Comparison of ENCODE assay signal across 21 cellular contexts in the genomic region with DNA sequence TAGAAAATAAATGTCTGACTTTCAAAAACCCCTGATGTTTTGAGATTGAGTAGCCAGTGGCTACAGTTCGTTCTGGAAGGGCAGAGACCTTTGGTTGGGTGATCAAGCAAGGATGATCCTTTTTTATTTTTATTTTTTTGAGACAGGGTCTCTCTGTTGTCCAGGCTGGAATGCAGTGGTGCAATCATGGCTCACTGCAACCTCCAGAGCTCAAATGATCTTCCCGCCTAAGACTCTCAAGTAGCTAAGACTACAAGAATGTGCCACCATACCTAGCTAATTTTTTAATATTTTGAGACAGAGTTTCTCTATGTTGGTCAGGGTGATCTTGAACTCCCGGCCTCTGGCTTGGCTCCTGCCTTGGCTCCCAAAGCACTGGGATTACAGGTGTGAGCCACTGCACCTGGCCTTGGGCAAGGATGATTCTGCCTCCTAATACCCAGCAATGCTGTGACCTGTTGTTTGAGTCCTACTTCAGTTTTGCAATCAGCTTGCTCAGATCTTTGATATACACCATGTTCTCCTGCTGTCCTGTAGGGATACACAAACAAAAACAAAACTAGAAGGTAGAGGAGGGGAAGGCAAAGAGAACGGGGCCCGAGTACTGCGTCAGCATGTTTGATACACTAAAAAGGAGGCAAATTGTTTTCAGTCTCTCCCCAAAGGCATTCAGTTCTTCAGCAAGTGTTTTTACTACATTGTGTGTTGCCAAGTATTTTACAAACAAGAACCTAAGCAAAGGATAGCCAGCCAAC. TPM values are rescaled to one million over a fixed set of nuclear protein-coding genes. Genes with fewer than 3 reads are reported as not detected.
"Had no signal": no experiment of that assay in that cellular context is flagged by ENCODE, and none has a peak within 500 bp of the region (broad histone marks: within the 10 kb centered on the region; RNA-seq: fewer than 3 reads in every experiment).

No MANE protein-coding gene starts in this region.

- H3K79me2 ChIP-seq: hepatocyte had no signal

- H3K36me3 Mint-ChIP-seq: memory B cell; natural killer cell treated with Interleukin-12 subunit alpha and Interleukin-12 subunit beta and Interleukin-15 and Interleukin-18, amount 100 ng/mL, for 72 hours had no signal

- H3K9me3 ChIP-seq: adrenal gland, breast epithelium, colonic mucosa, SK-N-SH, thoracic aorta, upper lobe of left lung had no signal

- H3K36me3 ChIP-seq: adrenal gland, breast epithelium, colonic mucosa, thoracic aorta, upper lobe of left lung had no signal

- H3K4me3 Mint-ChIP-seq: activated CD4-positive, alpha-beta memory T cell treated with anti-CD3 and anti-CD28 coated beads, Interleukin-2, amount 10 ng/mL, durations not matched to agents 7 days and 5 days; activated CD4-positive, alpha-beta T cell treated with anti-CD3 and anti-CD28 coated beads, Interleukin-2, amount 10 ng/mL, durations not matched to agents 24 days and 14 days; activated CD8-positive, alpha-beta memory T cell treated with anti-CD3 and anti-CD28 coated beads, Interleukin-2, amount 10 ng/mL, durations not matched to agents 7 days and 5 days; activated naive CD8-positive, alpha-beta T cell; memory B cell; natural killer cell treated with Interleukin-12 subunit alpha and Interleukin-12 subunit beta and Interleukin-15 and Interleukin-18, amount 100 ng/mL, for 72 hours had no signal

- H2AFZ ChIP-seq: hepatocyte had no signal

- H3K9ac ChIP-seq: SK-N-SH had no signal

- H3K27me3 ChIP-seq: adrenal gland, breast epithelium, colonic mucosa, hepatocyte, spleen, upper lobe of left lung had no signal

- H3K27ac ChIP-seq: adrenal gland, colonic mucosa, hepatocyte, spleen, thoracic aorta, upper lobe of left lung had no signal

- H3K27ac Mint-ChIP-seq: activated CD4-positive, alpha-beta memory T cell treated with anti-CD3 and anti-CD28 coated beads, Interleukin-2, amount 10 ng/mL, durations not matched to agents 7 days and 5 days; activated CD4-positive, alpha-beta T cell treated with anti-CD3 and anti-CD28 coated beads, Interleukin-2, amount 10 ng/mL, durations not matched to agents 24 days and 14 days; activated CD8-positive, alpha-beta memory T cell treated with anti-CD3 and anti-CD28 coated beads, Interleukin-2, amount 10 ng/mL, durations not matched to agents 7 days and 5 days; activated naive CD8-positive, alpha-beta T cell; memory B cell; natural killer cell treated with Interleukin-12 subunit alpha and Interleukin-12 subunit beta and Interleukin-15 and Interleukin-18, amount 100 ng/mL, for 72 hours had no signal

- H3K27me3 Mint-ChIP-seq: activated CD4-positive, alpha-beta memory T cell treated with anti-CD3 and anti-CD28 coated beads, Interleukin-2, amount 10 ng/mL, durations not matched to agents 7 days and 5 days; activated CD4-positive, alpha-beta T cell treated with anti-CD3 and anti-CD28 coated beads, Interleukin-2, amount 10 ng/mL, durations not matched to agents 24 days and 14 days; activated CD8-positive, alpha-beta memory T cell treated with anti-CD3 and anti-CD28 coated beads, Interleukin-2, amount 10 ng/mL, durations not matched to agents 7 days and 5 days; activated naive CD8-positive, alpha-beta T cell; memory B cell had no signal

- DNase-seq: activated CD4-positive, alpha-beta memory T cell treated with anti-CD3 and anti-CD28 coated beads, Interleukin-2, amount 10 ng/mL, durations not matched to agents 7 days and 5 days; activated CD4-positive, alpha-beta T cell treated with anti-CD3 and anti-CD28 coated beads, Interleukin-2, amount 10 ng/mL, durations not matched to agents 24 days and 14 days; activated CD8-positive, alpha-beta memory T cell treated with anti-CD3 and anti-CD28 coated beads, Interleukin-2, amount 10 ng/mL, durations not matched to agents 7 days and 5 days; activated naive CD4-positive, alpha-beta T cell; adrenal gland; colonic mucosa; kidney glomerular epithelial cell; posterior cingulate gyrus; SK-N-SH; spleen; stimulated activated CD4-positive, alpha-beta T cell treated with anti-CD3 and anti-CD28 coated beads, Interleukin-4, amount 100 ng/mL, for 24 hours; stimulated activated naive CD4-positive, alpha-beta T cell treated with Interleukin-2 at 50 U/mL for 16 hours; upper lobe of left lung had no signal

- H3K4me1 ChIP-seq: adrenal gland, breast epithelium, colonic mucosa had no signal

- H3K4me1 Mint-ChIP-seq: activated CD4-positive, alpha-beta memory T cell treated with anti-CD3 and anti-CD28 coated beads, Interleukin-2, amount 10 ng/mL, durations not matched to agents 7 days and 5 days had no signal

- ATAC-seq: activated CD4-positive, CD25-positive, alpha-beta regulatory T cell treated with anti-CD3 and anti-CD28 coated beads, Interleukin-2, amount 50 U/mL, for 24 hours; activated CD8-positive, alpha-beta memory T cell treated with anti-CD3 and anti-CD28 coated beads, Interleukin-2, amount 10 ng/mL, durations not matched to agents 7 days and 5 days; natural killer cell treated with Interleukin-12 subunit alpha and Interleukin-12 subunit beta and Interleukin-15 and Interleukin-18, amount 100 ng/mL, for 72 hours had no signal

- H3K4me2 ChIP-seq: hepatocyte, SK-N-SH had no signal

- H3K4me3 ChIP-seq: adrenal gland, colonic mucosa, hepatocyte, spleen, thoracic aorta, upper lobe of left lung had no signal

RNA-seq across cellular contexts. Expression of gene LYPD6B, which starts 59.2 kb away (rescaled TPM):
- total RNA-seq: activated CD4-positive, alpha-beta T cell treated with anti-CD3 and anti-CD28 coated beads, Interleukin-2, amount 10 ng/mL, durations not matched to agents 24 days and 14 days; activated CD8-positive, alpha-beta memory T cell treated with anti-CD3 and anti-CD28 coated beads, Interleukin-2, amount 10 ng/mL, durations not matched to agents 7 days and 5 days; natural killer cell treated with Interleukin-12 subunit alpha and Interleukin-12 subunit beta and Interleukin-15 and Interleukin-18, amount 100 ng/mL, for 72 hours; T-helper 2 cell treated with Interferon-gamma antibody and Interleukin-4, amounts not matched to agents 100 ng/mL and 5 ng/mL, for 36 hours; thoracic aorta had no signal
